8 cellular contexts compared by ENCODE assay signal in genomic region chr2:190069936-190070696, GRCh38. TPM values are rescaled to one million over a fixed set of nuclear protein-coding genes. Genes with fewer than 3 reads are reported as not detected.
DNase-seq lines count a peak whose midpoint lies in the region; ATAC-seq and TF ChIP-seq lines count a peak whose summit lies in the region.

No MANE protein-coding gene starts in this region.

- H3K9me3 Mint-ChIP-seq in neural crest cell: no peaks in the 10 kb centered on the region

- no peak overlapping the region for H3K9ac ChIP-seq in SK-N-MC (ENCODE audit: insufficient read length)

- no peak overlapping the region for H3K4me3 Mint-ChIP-seq in neural crest cell

- no peaks in the 10 kb centered on the region for H3K36me3 ChIP-seq in SK-N-MC (ENCODE audit: insufficient read depth, low read length)

- H3K27me3 Mint-ChIP-seq in neural crest cell (ENCODE audit: low read depth): no peaks in the 10 kb centered on the region

- no peaks in the 10 kb centered on the region for H3K9me3 ChIP-seq in SK-N-MC (ENCODE audit: low read depth, low read length)

- peak; percentile 33 for DNase-seq in D341Med (ENCODE audit: low spot score)
- DNase-seq in MV-4-11 (lab: John Stamatoyannopoulos, UW): peak; percentile 48
- peak; percentile 64 for DNase-seq in SK-N-MC (ENCODE audit: low read depth, low spot score)
- peak; percentile 75 for DNase-seq in epithelial cell of esophagus (ENCODE audit: low read depth)
- peak; percentile 23 for DNase-seq in neural crest cell (ENCODE audit: low read depth, low spot score)

- ATAC-seq in GM19351 (IDR thresholded peaks at IDR 0.05; ENCODE audit: unreplicated experiment): peak; percentile 78
- no peak for ATAC-seq in HG03039 (IDR thresholded peaks at IDR 0.05; ENCODE audit: unreplicated experiment)
- ATAC-seq in HG03135 (IDR thresholded peaks at IDR 0.05; ENCODE audit: unreplicated experiment): no peak

- H3K4me3 ChIP-seq in SK-N-MC (no peak overlapping the region), epithelial cell of esophagus (ENCODE audit: low read length) (no peak overlapping the region)

- H3K4me1 Mint-ChIP-seq in neural crest cell: no peaks in the 10 kb centered on the region

- H3K27ac Mint-ChIP-seq in neural crest cell (ENCODE audit: unreplicated experiment): no peak overlapping the region

- H3K27ac ChIP-seq in SK-N-MC: no peak overlapping the region

- no peaks in the 10 kb centered on the region for H3K36me3 Mint-ChIP-seq in neural crest cell (ENCODE audit: low read depth)

- TF ChIP-seq CTCF in epithelial cell of esophagus (IDR thresholded peaks at IDR 0.05; ENCODE audit: insufficient read depth, low read depth, low read length, missing control alignments) (peak; percentile 58), neural crest cell (conservative IDR thresholded peaks at IDR 0.05) (peak; percentile 84)

RNA-seq across cellular contexts. Expression of gene MSTN, which starts 7.6 kb away (rescaled TPM):
- 0.35 and 0.36 TPM in 2 replicates for total RNA-seq in neural crest cell

Comparison
In these comparisons a context has a peak if more than half of its experiments do, and no peak if none do; other contexts are left out.
1. DNase-seq: peak in every context shown above with its lines; median percentile 75 in epithelial cell of esophagus; 64 in SK-N-MC; 48 in MV-4-11; 33 in D341Med; 23 in neural crest cell.